Comparison of ENCODE assay signal across 1 cellular context in genomic region chr21:42923553-42924432, GRCh38.
TF ChIP-seq lines count a peak whose summit lies in the region.

No MANE protein-coding gene starts in this region.

TF ChIP-seq in HEK293, 187 proteins besides CTCF, POLR2A, EP300 and RAD21 (continued from another document and continues in another):
- no peak for TF ChIP-seq MYNN (tag by site-specific recombination; IDR thresholded peaks at IDR 0.05; ENCODE audit: borderline replicate concordance)
- TF ChIP-seq, protein P1, sequence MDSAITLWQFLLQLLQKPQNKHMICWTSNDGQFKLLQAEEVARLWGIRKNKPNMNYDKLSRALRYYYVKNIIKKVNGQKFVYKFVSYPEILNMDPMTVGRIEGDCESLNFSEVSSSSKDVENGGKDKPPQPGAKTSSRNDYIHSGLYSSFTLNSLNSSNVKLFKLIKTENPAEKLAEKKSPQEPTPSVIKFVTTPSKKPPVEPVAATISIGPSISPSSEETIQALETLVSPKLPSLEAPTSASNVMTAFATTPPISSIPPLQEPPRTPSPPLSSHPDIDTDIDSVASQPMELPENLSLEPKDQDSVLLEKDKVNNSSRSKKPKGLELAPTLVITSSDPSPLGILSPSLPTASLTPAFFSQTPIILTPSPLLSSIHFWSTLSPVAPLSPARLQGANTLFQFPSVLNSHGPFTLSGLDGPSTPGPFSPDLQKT (IDR thresholded peaks at IDR 0.05; ENCODE audit: borderline replicate concordance, low read depth, low read length): no peak
- no peak for TF ChIP-seq ZNF830 (tag by site-specific recombination; IDR thresholded peaks at IDR 0.05; ENCODE audit: low read depth)
- TF ChIP-seq HOXA7 (CRISPR knock-in tag; IDR thresholded peaks at IDR 0.05; ENCODE audit: borderline replicate concordance): no peak
- peak; percentile 66; the same call in 1 of the 2 replicates for TF ChIP-seq KLF10 (tag by site-specific recombination; IDR thresholded peaks at IDR 0.05)
- TF ChIP-seq ZNF10 (tag by site-specific recombination; IDR thresholded peaks at IDR 0.05): peak; percentile 97; the same call in 1 of the 2 replicates
- no peak for TF ChIP-seq ZNF792 (tag by site-specific recombination; IDR thresholded peaks at IDR 0.05)
- TF ChIP-seq ZNF571 (tag by site-specific recombination; IDR thresholded peaks at IDR 0.05): no peak
- no peak; the same call in 1 of the 2 replicates for TF ChIP-seq ZNF701 (tag by site-specific recombination; IDR thresholded peaks at IDR 0.05)
- TF ChIP-seq ZNF624 (tag by site-specific recombination; IDR thresholded peaks at IDR 0.05): no peak
- TF ChIP-seq SCRT2 (tag by site-specific recombination; IDR thresholded peaks at IDR 0.05): no peak
- TF ChIP-seq ZNF157 (tag by site-specific recombination; IDR thresholded peaks at IDR 0.05): no peak
- TF ChIP-seq ZNF391 (tag by site-specific recombination; IDR thresholded peaks at IDR 0.05; ENCODE audit: borderline replicate concordance, low read depth): no peak
- TF ChIP-seq ZNF335 (tag by site-specific recombination; conservative IDR thresholded peaks at IDR 0.05): peak; percentile 86
- no peak for TF ChIP-seq BCL11A (tag by site-specific recombination; IDR thresholded peaks at IDR 0.05; ENCODE audit: low read depth)
- peak; percentile 56; the same call in 1 of the 2 replicates for TF ChIP-seq ZNF600 (tag by site-specific recombination; IDR thresholded peaks at IDR 0.05)
- TF ChIP-seq ZBTB11 (tag by site-specific recombination; conservative IDR thresholded peaks at IDR 0.05; ENCODE audit: low read depth): peak; percentile 89
- no peak for TF ChIP-seq ZNF670 (tag by site-specific recombination; IDR thresholded peaks at IDR 0.05; ENCODE audit: low read depth)
- TF ChIP-seq GLIS1 (tag by site-specific recombination; IDR thresholded peaks at IDR 0.05): peak; percentile 38
- no peak for TF ChIP-seq ZNF311 (tag by site-specific recombination; IDR thresholded peaks at IDR 0.05; ENCODE audit: borderline replicate concordance)
- TF ChIP-seq ZNF621 (tag by site-specific recombination; IDR thresholded peaks at IDR 0.05): no peak
- no peak for TF ChIP-seq ATF2 (tag by site-specific recombination; IDR thresholded peaks at IDR 0.05; ENCODE audit: low read depth)
- TF ChIP-seq ZFHX2 (tag by site-specific recombination; conservative IDR thresholded peaks at IDR 0.05): peak; percentile 48
- no peak for TF ChIP-seq ZNF510 (tag by site-specific recombination; IDR thresholded peaks at IDR 0.05; ENCODE audit: insufficient replicate concordance)
- no peak for TF ChIP-seq GLI2 (tag by site-specific recombination; IDR thresholded peaks at IDR 0.05; ENCODE audit: borderline replicate concordance, low read depth)
- no peak for TF ChIP-seq ZNF132 (tag by site-specific recombination; IDR thresholded peaks at IDR 0.05; ENCODE audit: borderline replicate concordance)
- TF ChIP-seq ZNF426 (tag by site-specific recombination; IDR thresholded peaks at IDR 0.05): no peak
- TF ChIP-seq FEZF1 (tag by site-specific recombination; IDR thresholded peaks at IDR 0.05): no peak; the same call in 1 of the 2 replicates
- TF ChIP-seq GFI1B (tag by site-specific recombination; IDR thresholded peaks at IDR 0.05): no peak
- no peak for TF ChIP-seq PRDM2 (tag by site-specific recombination; IDR thresholded peaks at IDR 0.05; ENCODE audit: borderline replicate concordance)
- TF ChIP-seq ZNF274 (IDR thresholded peaks at IDR 0.05; ENCODE audit: low read length): no peak
- TF ChIP-seq ZNF274 (tag by site-specific recombination; IDR thresholded peaks at IDR 0.05; ENCODE audit: borderline replicate concordance): no peak
- TF ChIP-seq HOXC10 (CRISPR knock-in tag; IDR thresholded peaks at IDR 0.05): no peak
- no peak; the same call in 1 of the 2 replicates for TF ChIP-seq KLF9 (tag by site-specific recombination; IDR thresholded peaks at IDR 0.05; ENCODE audit: low read depth)
- no peak for TF ChIP-seq ZSCAN16 (tag by site-specific recombination; IDR thresholded peaks at IDR 0.05)
- no peak for TF ChIP-seq ZNF768 (tag by site-specific recombination; IDR thresholded peaks at IDR 0.05)
- no peak for TF ChIP-seq ZNF214 (tag by site-specific recombination; IDR thresholded peaks at IDR 0.05; ENCODE audit: borderline replicate concordance)
- TF ChIP-seq ZBTB20 (tag by site-specific recombination; IDR thresholded peaks at IDR 0.05): peak; percentile 69; the same call in 1 of the 2 replicates
- TF ChIP-seq, protein P2, sequence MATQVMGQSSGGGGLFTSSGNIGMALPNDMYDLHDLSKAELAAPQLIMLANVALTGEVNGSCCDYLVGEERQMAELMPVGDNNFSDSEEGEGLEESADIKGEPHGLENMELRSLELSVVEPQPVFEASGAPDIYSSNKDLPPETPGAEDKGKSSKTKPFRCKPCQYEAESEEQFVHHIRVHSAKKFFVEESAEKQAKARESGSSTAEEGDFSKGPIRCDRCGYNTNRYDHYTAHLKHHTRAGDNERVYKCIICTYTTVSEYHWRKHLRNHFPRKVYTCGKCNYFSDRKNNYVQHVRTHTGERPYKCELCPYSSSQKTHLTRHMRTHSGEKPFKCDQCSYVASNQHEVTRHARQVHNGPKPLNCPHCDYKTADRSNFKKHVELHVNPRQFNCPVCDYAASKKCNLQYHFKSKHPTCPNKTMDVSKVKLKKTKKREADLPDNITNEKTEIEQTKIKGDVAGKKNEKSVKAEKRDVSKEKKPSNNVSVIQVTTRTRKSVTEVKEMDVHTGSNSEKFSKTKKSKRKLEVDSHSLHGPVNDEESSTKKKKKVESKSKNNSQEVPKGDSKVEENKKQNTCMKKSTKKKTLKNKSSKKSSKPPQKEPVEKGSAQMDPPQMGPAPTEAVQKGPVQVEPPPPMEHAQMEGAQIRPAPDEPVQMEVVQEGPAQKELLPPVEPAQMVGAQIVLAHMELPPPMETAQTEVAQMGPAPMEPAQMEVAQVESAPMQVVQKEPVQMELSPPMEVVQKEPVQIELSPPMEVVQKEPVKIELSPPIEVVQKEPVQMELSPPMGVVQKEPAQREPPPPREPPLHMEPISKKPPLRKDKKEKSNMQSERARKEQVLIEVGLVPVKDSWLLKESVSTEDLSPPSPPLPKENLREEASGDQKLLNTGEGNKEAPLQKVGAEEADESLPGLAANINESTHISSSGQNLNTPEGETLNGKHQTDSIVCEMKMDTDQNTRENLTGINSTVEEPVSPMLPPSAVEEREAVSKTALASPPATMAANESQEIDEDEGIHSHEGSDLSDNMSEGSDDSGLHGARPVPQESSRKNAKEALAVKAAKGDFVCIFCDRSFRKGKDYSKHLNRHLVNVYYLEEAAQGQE (tag by site-specific recombination; IDR thresholded peaks at IDR 0.05): peak; percentile 42; the same call in 1 of the 2 replicates
- TF ChIP-seq, protein P3, sequence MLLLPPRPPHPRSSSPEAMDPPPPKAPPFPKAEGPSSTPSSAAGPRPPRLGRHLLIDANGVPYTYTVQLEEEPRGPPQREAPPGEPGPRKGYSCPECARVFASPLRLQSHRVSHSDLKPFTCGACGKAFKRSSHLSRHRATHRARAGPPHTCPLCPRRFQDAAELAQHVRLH (tag by site-specific recombination; IDR thresholded peaks at IDR 0.05): no peak; the same call in 1 of the 2 replicates
- TF ChIP-seq ZNF248 (tag by site-specific recombination; IDR thresholded peaks at IDR 0.05): no peak
- no peak for TF ChIP-seq ZNF555 (tag by site-specific recombination; conservative IDR thresholded peaks at IDR 0.05)
- TF ChIP-seq MZF1 (tag by site-specific recombination; IDR thresholded peaks at IDR 0.05; ENCODE audit: borderline replicate concordance): no peak; the same call in 1 of the 2 replicates
- peak; percentile 86 for TF ChIP-seq SP7 (tag by site-specific recombination; IDR thresholded peaks at IDR 0.05)
- TF ChIP-seq ZNF133 (tag by site-specific recombination; IDR thresholded peaks at IDR 0.05): no peak
- peak; percentile 40; the same call in 1 of the 2 replicates for TF ChIP-seq ZFP3 (tag by site-specific recombination; IDR thresholded peaks at IDR 0.05; ENCODE audit: low read depth)
- no peak for TF ChIP-seq BCL11B (tag by site-specific recombination; IDR thresholded peaks at IDR 0.05; ENCODE audit: low read depth)
- TF ChIP-seq, protein P4, sequence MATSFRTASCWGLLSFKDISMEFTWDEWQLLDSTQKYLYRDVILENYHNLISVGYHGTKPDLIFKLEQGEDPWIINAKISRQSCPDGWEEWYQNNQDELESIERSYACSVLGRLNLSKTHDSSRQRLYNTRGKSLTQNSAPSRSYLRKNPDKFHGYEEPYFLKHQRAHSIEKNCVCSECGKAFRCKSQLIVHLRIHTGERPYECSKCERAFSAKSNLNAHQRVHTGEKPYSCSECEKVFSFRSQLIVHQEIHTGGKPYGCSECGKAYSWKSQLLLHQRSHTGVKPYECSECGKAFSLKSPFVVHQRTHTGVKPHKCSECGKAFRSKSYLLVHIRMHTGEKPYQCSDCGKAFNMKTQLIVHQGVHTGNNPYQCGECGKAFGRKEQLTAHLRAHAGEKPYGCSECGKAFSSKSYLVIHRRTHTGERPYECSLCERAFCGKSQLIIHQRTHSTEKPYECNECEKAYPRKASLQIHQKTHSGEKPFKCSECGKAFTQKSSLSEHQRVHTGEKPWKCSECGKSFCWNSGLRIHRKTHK (tag by site-specific recombination; IDR thresholded peaks at IDR 0.05): no peak
- TF ChIP-seq ZNF514 (tag by site-specific recombination; IDR thresholded peaks at IDR 0.05): no peak
- no peak for TF ChIP-seq ZNF138 (tag by site-specific recombination; IDR thresholded peaks at IDR 0.05; ENCODE audit: borderline replicate concordance)
- TF ChIP-seq ZNF544 (tag by site-specific recombination; IDR thresholded peaks at IDR 0.05): no peak
